ENCODE assay signal across 1 cellular context in the genomic region with DNA sequence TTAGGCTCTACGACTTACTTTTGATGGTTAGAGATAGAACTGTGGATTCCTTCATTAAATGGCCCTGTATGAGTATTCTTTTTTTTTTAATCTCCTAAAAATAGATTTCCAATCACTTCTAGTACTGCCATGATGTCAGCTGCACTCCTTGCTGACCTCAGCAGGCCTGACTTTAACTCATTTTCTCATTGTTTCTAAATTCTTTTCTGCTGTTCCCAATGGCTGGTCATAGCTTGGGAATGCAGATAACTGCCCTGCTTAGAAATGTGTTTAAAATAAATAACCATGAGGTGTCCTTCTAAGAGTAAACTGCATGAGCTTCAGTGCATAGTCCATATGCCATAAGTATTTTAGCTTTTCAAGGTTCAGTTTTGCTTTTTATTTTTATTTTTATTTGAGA.
TF ChIP-seq lines count a peak whose summit lies in the region.

No MANE protein-coding gene starts in this region.

TF ChIP-seq in SK-N-SH, 30 proteins besides CTCF, POLR2A, EP300 and RAD21 (continued from another document):
- TF ChIP-seq MXI1 (IDR thresholded peaks at IDR 0.05; ENCODE audit: low read depth, low read length) (no peak), GABPA (IDR thresholded peaks at IDR 0.05; ENCODE audit: low read depth) (no peak), EZH2phosphoT487 (IDR thresholded peaks at IDR 0.05; ENCODE audit: borderline replicate concordance, low read depth) (no peak), RCOR1 (IDR thresholded peaks at IDR 0.05; ENCODE audit: low read length) (no peak), FOSL2 (IDR thresholded peaks at IDR 0.05; ENCODE audit: borderline replicate concordance, low read depth) (peak; percentile 69; the same call in 1 of the 2 replicates), RXRA (IDR thresholded peaks at IDR 0.05; ENCODE audit: borderline replicate concordance, low read depth) (no peak), NFIC (IDR thresholded peaks at IDR 0.05; ENCODE audit: borderline replicate concordance) (no peak), TCF12 (IDR thresholded peaks at IDR 0.05) (peak; percentile 76), TAF1 (IDR thresholded peaks at IDR 0.05; ENCODE audit: borderline replicate concordance, low read depth, low read length) (no peak), ELF1 (IDR thresholded peaks at IDR 0.05) (no peak), FOXJ3 (CRISPR knock-in tag; IDR thresholded peaks at IDR 0.05) (no peak), JUND (IDR thresholded peaks at IDR 0.05) (peak; percentile 57; the same call in 1 of the 2 replicates), GATA2 (CRISPR knock-in tag; IDR thresholded peaks at IDR 0.05) (no peak), SIN3A (IDR thresholded peaks at IDR 0.05; ENCODE audit: borderline replicate concordance, low read depth, low read length) (no peak; the same call in 1 of the 2 replicates), USF2 (IDR thresholded peaks at IDR 0.05; ENCODE audit: borderline replicate concordance, low read depth, low read length) (no peak), POLR2AphosphoS5 (IDR thresholded peaks at IDR 0.05; ENCODE audit: low read depth, low read length) (no peak; the same call in 1 of the 2 replicates), RFX5 (IDR thresholded peaks at IDR 0.05; ENCODE audit: low read length) (no peak), FOXM1 (IDR thresholded peaks at IDR 0.05; ENCODE audit: low read depth) (no peak), MEF2A (IDR thresholded peaks at IDR 0.05; ENCODE audit: borderline replicate concordance, low read depth) (peak; percentile 88)
- TF ChIP-seq, protein P1, sequence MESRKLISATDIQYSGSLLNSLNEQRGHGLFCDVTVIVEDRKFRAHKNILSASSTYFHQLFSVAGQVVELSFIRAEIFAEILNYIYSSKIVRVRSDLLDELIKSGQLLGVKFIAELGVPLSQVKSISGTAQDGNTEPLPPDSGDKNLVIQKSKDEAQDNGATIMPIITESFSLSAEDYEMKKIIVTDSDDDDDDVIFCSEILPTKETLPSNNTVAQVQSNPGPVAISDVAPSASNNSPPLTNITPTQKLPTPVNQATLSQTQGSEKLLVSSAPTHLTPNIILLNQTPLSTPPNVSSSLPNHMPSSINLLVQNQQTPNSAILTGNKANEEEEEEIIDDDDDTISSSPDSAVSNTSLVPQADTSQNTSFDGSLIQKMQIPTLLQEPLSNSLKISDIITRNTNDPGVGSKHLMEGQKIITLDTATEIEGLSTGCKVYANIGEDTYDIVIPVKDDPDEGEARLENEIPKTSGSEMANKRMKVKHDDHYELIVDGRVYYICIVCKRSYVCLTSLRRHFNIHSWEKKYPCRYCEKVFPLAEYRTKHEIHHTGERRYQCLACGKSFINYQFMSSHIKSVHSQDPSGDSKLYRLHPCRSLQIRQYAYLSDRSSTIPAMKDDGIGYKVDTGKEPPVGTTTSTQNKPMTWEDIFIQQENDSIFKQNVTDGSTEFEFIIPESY (IDR thresholded peaks at IDR 0.05; ENCODE audit: borderline replicate concordance, low read depth), result no peak
- TF ChIP-seq, protein P2, sequence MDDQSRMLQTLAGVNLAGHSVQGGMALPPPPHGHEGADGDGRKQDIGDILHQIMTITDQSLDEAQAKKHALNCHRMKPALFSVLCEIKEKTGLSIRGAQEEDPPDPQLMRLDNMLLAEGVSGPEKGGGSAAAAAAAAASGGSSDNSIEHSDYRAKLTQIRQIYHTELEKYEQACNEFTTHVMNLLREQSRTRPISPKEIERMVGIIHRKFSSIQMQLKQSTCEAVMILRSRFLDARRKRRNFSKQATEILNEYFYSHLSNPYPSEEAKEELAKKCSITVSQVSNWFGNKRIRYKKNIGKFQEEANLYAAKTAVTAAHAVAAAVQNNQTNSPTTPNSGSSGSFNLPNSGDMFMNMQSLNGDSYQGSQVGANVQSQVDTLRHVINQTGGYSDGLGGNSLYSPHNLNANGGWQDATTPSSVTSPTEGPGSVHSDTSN (IDR thresholded peaks at IDR 0.05), result peak; percentile 39
- TF ChIP-seq, protein P3, sequence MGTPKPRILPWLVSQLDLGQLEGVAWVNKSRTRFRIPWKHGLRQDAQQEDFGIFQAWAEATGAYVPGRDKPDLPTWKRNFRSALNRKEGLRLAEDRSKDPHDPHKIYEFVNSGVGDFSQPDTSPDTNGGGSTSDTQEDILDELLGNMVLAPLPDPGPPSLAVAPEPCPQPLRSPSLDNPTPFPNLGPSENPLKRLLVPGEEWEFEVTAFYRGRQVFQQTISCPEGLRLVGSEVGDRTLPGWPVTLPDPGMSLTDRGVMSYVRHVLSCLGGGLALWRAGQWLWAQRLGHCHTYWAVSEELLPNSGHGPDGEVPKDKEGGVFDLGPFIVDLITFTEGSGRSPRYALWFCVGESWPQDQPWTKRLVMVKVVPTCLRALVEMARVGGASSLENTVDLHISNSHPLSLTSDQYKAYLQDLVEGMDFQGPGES (IDR thresholded peaks at IDR 0.05; ENCODE audit: low read depth, low read length), result no peak
- TF ChIP-seq, protein P4, sequence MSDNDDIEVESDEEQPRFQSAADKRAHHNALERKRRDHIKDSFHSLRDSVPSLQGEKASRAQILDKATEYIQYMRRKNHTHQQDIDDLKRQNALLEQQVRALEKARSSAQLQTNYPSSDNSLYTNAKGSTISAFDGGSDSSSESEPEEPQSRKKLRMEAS (IDR thresholded peaks at IDR 0.05; ENCODE audit: low read depth), result peak; percentile 46; the same call in 1 of the 2 replicates
- TF ChIP-seq, protein P5, sequence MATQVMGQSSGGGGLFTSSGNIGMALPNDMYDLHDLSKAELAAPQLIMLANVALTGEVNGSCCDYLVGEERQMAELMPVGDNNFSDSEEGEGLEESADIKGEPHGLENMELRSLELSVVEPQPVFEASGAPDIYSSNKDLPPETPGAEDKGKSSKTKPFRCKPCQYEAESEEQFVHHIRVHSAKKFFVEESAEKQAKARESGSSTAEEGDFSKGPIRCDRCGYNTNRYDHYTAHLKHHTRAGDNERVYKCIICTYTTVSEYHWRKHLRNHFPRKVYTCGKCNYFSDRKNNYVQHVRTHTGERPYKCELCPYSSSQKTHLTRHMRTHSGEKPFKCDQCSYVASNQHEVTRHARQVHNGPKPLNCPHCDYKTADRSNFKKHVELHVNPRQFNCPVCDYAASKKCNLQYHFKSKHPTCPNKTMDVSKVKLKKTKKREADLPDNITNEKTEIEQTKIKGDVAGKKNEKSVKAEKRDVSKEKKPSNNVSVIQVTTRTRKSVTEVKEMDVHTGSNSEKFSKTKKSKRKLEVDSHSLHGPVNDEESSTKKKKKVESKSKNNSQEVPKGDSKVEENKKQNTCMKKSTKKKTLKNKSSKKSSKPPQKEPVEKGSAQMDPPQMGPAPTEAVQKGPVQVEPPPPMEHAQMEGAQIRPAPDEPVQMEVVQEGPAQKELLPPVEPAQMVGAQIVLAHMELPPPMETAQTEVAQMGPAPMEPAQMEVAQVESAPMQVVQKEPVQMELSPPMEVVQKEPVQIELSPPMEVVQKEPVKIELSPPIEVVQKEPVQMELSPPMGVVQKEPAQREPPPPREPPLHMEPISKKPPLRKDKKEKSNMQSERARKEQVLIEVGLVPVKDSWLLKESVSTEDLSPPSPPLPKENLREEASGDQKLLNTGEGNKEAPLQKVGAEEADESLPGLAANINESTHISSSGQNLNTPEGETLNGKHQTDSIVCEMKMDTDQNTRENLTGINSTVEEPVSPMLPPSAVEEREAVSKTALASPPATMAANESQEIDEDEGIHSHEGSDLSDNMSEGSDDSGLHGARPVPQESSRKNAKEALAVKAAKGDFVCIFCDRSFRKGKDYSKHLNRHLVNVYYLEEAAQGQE (IDR thresholded peaks at IDR 0.05; ENCODE audit: low read depth, low read length), result no peak
TF ChIP-seq in SK-N-SH: peak in this region for 8.
